ENCODE assay signal across 17 cellular contexts in genomic region chr1:206742702-206743383, GRCh38.
DNase-seq lines count a peak whose midpoint lies in the region; ATAC-seq and TF ChIP-seq lines count a peak whose summit lies in the region.
"Had no signal": no experiment of that assay in that cellular context is flagged by ENCODE, and none has a peak within 500 bp of the region (broad histone marks: within the 10 kb centered on the region; RNA-seq: fewer than 3 reads in every experiment).

No MANE protein-coding gene starts in this region.

- peak overlapping the region; percentile 59 for H3K27ac Mint-ChIP-seq in activated T-cell treated with anti-CD3 and anti-CD28 coated beads, Interleukin-2, amount 50 U/mL, for 24 hours
- H3K27ac Mint-ChIP-seq in activated naive CD8-positive, alpha-beta T cell: peak overlapping the region; percentile 61
- peak overlapping the region; percentile 69 for H3K27ac Mint-ChIP-seq in stimulated activated naive B cell treated with anti-CD40 and anti-IgM and Interleukin-4, amounts not matched to agents 10 μg/mL and 1 μg/mL and 100 μg/mL, for 72 hours

- no peak for TF ChIP-seq CTCF in HEK293 (tag by site-specific recombination; IDR thresholded peaks at IDR 0.05)

- no peaks in the 10 kb centered on the region for H3K27me3 Mint-ChIP-seq in activated T-cell treated with anti-CD3 and anti-CD28 coated beads, Interleukin-2, amount 50 U/mL, for 24 hours
- H3K27me3 Mint-ChIP-seq in activated naive CD8-positive, alpha-beta T cell: no peaks in the 10 kb centered on the region
- H3K27me3 Mint-ChIP-seq in stimulated activated naive B cell treated with anti-CD40 and anti-IgM and Interleukin-4, amounts not matched to agents 10 μg/mL and 1 μg/mL and 100 μg/mL, for 72 hours: no peaks in the 10 kb centered on the region

- H3K36me3 ChIP-seq in HEK293 (ENCODE audit: control insufficient read depth in 2 of 2, insufficient read depth in 1 of 2, low read length in 2 of 2): no peaks in the 10 kb centered on the region
- H3K36me3 ChIP-seq: HAP-1, right atrium auricular region, WERI-Rb-1 had no signal

- no peak overlapping the region for H3K4me3 ChIP-seq in HEK293 (ENCODE audit: low read depth, low read length)
- H3K4me3 ChIP-seq: HAP-1, hepatocyte, right atrium auricular region had no signal

- no peak overlapping the region for H3K27ac ChIP-seq in HEK293 (ENCODE audit: extremely low read depth, low read depth, low read length)
- H3K27ac ChIP-seq: hepatocyte, neutrophil, right atrium auricular region, WERI-Rb-1 had no signal

- H3K4me1 ChIP-seq in HEK293 (ENCODE audit: control insufficient read depth, insufficient read depth, low read length): no peaks in the 10 kb centered on the region
- H3K4me1 ChIP-seq: HAP-1 had no signal

- no peaks in the 10 kb centered on the region for H3K9me3 ChIP-seq in HEK293 (ENCODE audit: control insufficient read depth, insufficient read depth, low read depth, low read length)
- H3K9me3 ChIP-seq: HAP-1, neutrophil, right atrium auricular region had no signal

- peak overlapping the region; percentile 18 for H3K4me3 Mint-ChIP-seq in activated T-cell treated with anti-CD3 and anti-CD28 coated beads, Interleukin-2, amount 50 U/mL, for 24 hours
- no peak overlapping the region for H3K4me3 Mint-ChIP-seq in activated naive CD8-positive, alpha-beta T cell
- H3K4me3 Mint-ChIP-seq in stimulated activated naive B cell treated with anti-CD40 and anti-IgM and Interleukin-4, amounts not matched to agents 10 μg/mL and 1 μg/mL and 100 μg/mL, for 72 hours: no peak overlapping the region

- H3K9me3 Mint-ChIP-seq in activated T-cell treated with anti-CD3 and anti-CD28 coated beads, Interleukin-2, amount 50 U/mL, for 24 hours: no peaks in the 10 kb centered on the region
- H3K9me3 Mint-ChIP-seq in activated naive CD8-positive, alpha-beta T cell (ENCODE audit: low read depth): no peaks in the 10 kb centered on the region
- H3K9me3 Mint-ChIP-seq in stimulated activated naive B cell treated with anti-CD40 and anti-IgM and Interleukin-4, amounts not matched to agents 10 μg/mL and 1 μg/mL and 100 μg/mL, for 72 hours: no peaks in the 10 kb centered on the region

- peak in 1 of 2 donors; percentile 7 for ATAC-seq in stimulated activated naive B cell treated with anti-CD40 and anti-IgM and Interleukin-4, amounts not matched to agents 10 μg/mL and 1 μg/mL and 100 μg/mL, for 72 hours (replicated peaks)
- no peak for ATAC-seq in HG02678 (IDR thresholded peaks at IDR 0.05; ENCODE audit: unreplicated experiment)

- POLR2A ChIA-PET in HEK293 (lab: Yijun Ruan, JAX): no interaction called here

- CTCF ChIA-PET in HEK293 (lab: Yijun Ruan, JAX): interaction anchor here (1.0 to 1.6 kb wide), 4 partner anchors 8 to 170 kb away, joined by 3 to 6 read pairs (median 4); no protein-coding TSS in a partner anchor

- no peak for DNase-seq in activated T-cell treated with anti-CD3 and anti-CD28 coated beads, Interleukin-2, amount 50 U/mL, for 24 hours
- DNase-seq in activated T-cell treated with anti-CD3 and anti-CD28 coated beads for 4 hours: no peak
- no peak for DNase-seq in stimulated activated naive B cell treated with anti-CD40 and anti-IgM and Interleukin-4, amounts not matched to agents 10 μg/mL and 1 μg/mL and 100 μg/mL, for 72 hours
- DNase-seq in NCI-H146 (lab: John Stamatoyannopoulos, UW): no peak
- no peak for DNase-seq in foreskin melanocyte
- DNase-seq: anterior cingulate cortex, cerebellar nuclear complex, NCI-H1694, NCI-H345 had no signal

- H3K4me1 Mint-ChIP-seq in activated T-cell treated with anti-CD3 and anti-CD28 coated beads, Interleukin-2, amount 50 U/mL, for 24 hours (ENCODE audit: low read depth): peaks cover 86% of the 10 kb centered on the region
- H3K4me1 Mint-ChIP-seq in activated naive CD8-positive, alpha-beta T cell (ENCODE audit: low read depth): peaks cover 73% of the 10 kb centered on the region
- H3K4me1 Mint-ChIP-seq in stimulated activated naive B cell treated with anti-CD40 and anti-IgM and Interleukin-4, amounts not matched to agents 10 μg/mL and 1 μg/mL and 100 μg/mL, for 72 hours: peaks cover 50 to 70% of the 10 kb centered on the region in 2 donors

- peaks cover 7% of the 10 kb centered on the region for H3K36me3 Mint-ChIP-seq in activated T-cell treated with anti-CD3 and anti-CD28 coated beads, Interleukin-2, amount 50 U/mL, for 24 hours (ENCODE audit: low read depth)
- H3K36me3 Mint-ChIP-seq in activated naive CD8-positive, alpha-beta T cell: no peaks in the 10 kb centered on the region
- peaks cover 3 to 5% of the 10 kb centered on the region in 2 donors for H3K36me3 Mint-ChIP-seq in stimulated activated naive B cell treated with anti-CD40 and anti-IgM and Interleukin-4, amounts not matched to agents 10 μg/mL and 1 μg/mL and 100 μg/mL, for 72 hours

TF ChIP-seq in HEK293, 187 proteins besides CTCF, POLR2A, EP300 and RAD21:
- no peak for TF ChIP-seq ZSCAN23 (tag by site-specific recombination; IDR thresholded peaks at IDR 0.05)
- TF ChIP-seq EGR2 (tag by site-specific recombination; IDR thresholded peaks at IDR 0.05; ENCODE audit: low read depth): peak; percentile 65; the same call in 1 of the 2 replicates
- no peak for TF ChIP-seq ZFP41 (tag by site-specific recombination; IDR thresholded peaks at IDR 0.05; ENCODE audit: borderline replicate concordance)
- peak; percentile 47 for TF ChIP-seq ZFHX2 (tag by site-specific recombination; conservative IDR thresholded peaks at IDR 0.05)
- no peak for TF ChIP-seq ZNF580 (tag by site-specific recombination; IDR thresholded peaks at IDR 0.05)
